ENCODE assay signal across 8 cellular contexts in genomic region chr13:113975416-113975815, GRCh38.
"Had no signal": no experiment of that assay in that cellular context is flagged by ENCODE, and none has a peak within 500 bp of the region (broad histone marks: within the 10 kb centered on the region; RNA-seq: fewer than 3 reads in every experiment).

No MANE protein-coding gene starts in this region.

- ATAC-seq: activated CD4-positive, CD25-positive, alpha-beta regulatory T cell treated with anti-CD3 and anti-CD28 coated beads, Interleukin-2, amount 50 U/mL, for 24 hours; esophagus mucosa had no signal

- H3K9me3 Mint-ChIP-seq: activated naive CD4-positive, alpha-beta T cell treated with anti-CD3 and anti-CD28 coated beads, Interleukin-2, amount 50 U/mL, for 24 hours; nephron had no signal

- DNase-seq: activated effector memory CD4-positive, alpha-beta T cell treated with Interleukin-2 at 50 U/mL for 16 hours; T-helper 2 cell; trophoblast cell had no signal

- H3K4me1 Mint-ChIP-seq: activated naive CD4-positive, alpha-beta T cell treated with anti-CD3 and anti-CD28 coated beads, Interleukin-2, amount 50 U/mL, for 24 hours had no signal

- H3K4me3 Mint-ChIP-seq: activated naive CD4-positive, alpha-beta T cell treated with anti-CD3 and anti-CD28 coated beads, Interleukin-2, amount 50 U/mL, for 24 hours; nephron had no signal

- H3K4me3 ChIP-seq: skin epidermis had no signal

- H3K27ac Mint-ChIP-seq: nephron had no signal

- H3K27me3 Mint-ChIP-seq: activated naive CD4-positive, alpha-beta T cell treated with anti-CD3 and anti-CD28 coated beads, Interleukin-2, amount 50 U/mL, for 24 hours had no signal
